25 cellular contexts compared by ENCODE assay signal in the genomic region with DNA sequence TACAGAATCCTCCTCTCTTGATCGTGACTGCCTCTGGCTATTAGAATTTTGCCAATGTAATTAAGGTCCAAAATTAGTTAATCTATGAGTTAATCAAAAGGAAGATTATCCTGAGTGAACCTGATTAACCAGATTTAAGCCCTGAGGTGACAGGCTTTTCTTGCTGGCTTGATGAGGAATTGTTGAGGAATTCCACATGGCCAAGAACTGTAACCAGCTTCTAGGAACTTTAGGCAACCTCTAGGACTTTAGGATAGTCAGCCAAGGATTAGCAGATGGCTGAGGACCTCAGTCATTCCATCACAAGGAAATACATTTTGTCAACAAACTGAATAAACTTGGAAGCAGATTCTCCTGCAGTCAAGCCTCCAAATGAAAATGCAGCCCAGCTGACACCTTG.
"Had no signal": no experiment of that assay in that cellular context is flagged by ENCODE, and none has a peak within 500 bp of the region (broad histone marks: within the 10 kb centered on the region; RNA-seq: fewer than 3 reads in every experiment).

No MANE protein-coding gene starts in this region.

- H3K27me3 ChIP-seq: hepatocyte, suprapubic skin, transverse colon, vagina had no signal

- H3K4me3 ChIP-seq: esophagus squamous epithelium, hepatocyte, lung, suprapubic skin, transverse colon, vagina had no signal

- ATAC-seq: activated CD8-positive, alpha-beta T cell treated with anti-CD3 and anti-CD28 coated beads, Interleukin-2, amount 10 ng/mL, durations not matched to agents 7 days and 5 days; left colon; stimulated activated naive CD8-positive, alpha-beta T cell treated with anti-CD3 and anti-CD28 coated beads, Interleukin-15, amount 100 ng/mL, for 72 hours had no signal

- H3K36me3 ChIP-seq: esophagus squamous epithelium, suprapubic skin, transverse colon, vagina had no signal

- DNase-seq: activated CD4-positive, alpha-beta T cell treated with anti-CD3 and anti-CD28 coated beads, Interleukin-2, amount 10 ng/mL, durations not matched to agents 24 days and 14 days; activated CD8-positive, alpha-beta T cell treated with anti-CD3 and anti-CD28 coated beads, Interleukin-2, amount 10 ng/mL, durations not matched to agents 7 days and 5 days; activated naive CD4-positive, alpha-beta T cell treated with Interleukin-2 at 50 U/mL for 16 hours; activated naive CD8-positive, alpha-beta T cell treated with anti-CD3 and anti-CD28 coated beads, Interleukin-2, amount 10 ng/mL, durations not matched to agents 7 days and 5 days; activated T-cell treated with anti-CD3 and anti-CD28 coated beads, Interleukin-2, amount 50 U/mL, for 24 hours; amygdala; cortex of kidney; effector CD4-positive, alpha-beta T cell; esophagus squamous epithelium; left colon; midbrain; nephron progenitor cell; nucleus accumbens; posterior cingulate gyrus; retina; stimulated activated CD4-positive, alpha-beta T cell treated with anti-CD3 and anti-CD28 coated beads, Interleukin-12 subunit alpha, Interleukin-12 subunit beta, amount 100 ng/mL, for 4 hours; stimulated activated CD4-positive, alpha-beta T cell treated with anti-CD3 and anti-CD28 coated beads, Interleukin-2, amount 100 ng/mL, for 24 hours; stimulated activated naive CD8-positive, alpha-beta T cell treated with anti-CD3 and anti-CD28 coated beads, Interleukin-15, amount 100 ng/mL, for 72 hours; T-helper 1 cell; T-helper 9 cell; transverse colon had no signal
